In the genomic region with DNA sequence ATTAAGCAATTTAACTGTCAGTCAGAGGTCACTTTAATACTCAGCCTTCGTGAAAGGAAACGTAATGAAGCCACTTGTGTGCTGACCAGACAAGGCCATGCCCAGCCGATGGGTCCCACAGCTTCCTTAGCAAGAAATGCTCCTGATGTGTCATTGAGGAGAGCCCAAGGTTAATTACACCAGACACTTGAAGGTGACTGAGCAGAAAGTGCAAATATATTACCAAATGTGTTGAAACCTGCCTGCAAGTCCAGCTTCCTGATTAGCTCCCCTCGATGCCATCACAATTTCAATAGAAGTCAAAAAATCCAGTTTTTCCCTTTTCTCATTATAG, we compare ENCODE assay signal across 14 cellular contexts.
A peak's percentile ranks its signal among the peaks of the same experiment; 100 is the strongest.
DNase-seq lines count a peak whose midpoint lies in the region; ATAC-seq, FAIRE-seq and TF ChIP-seq lines count a peak whose summit lies in the region.
"Had no signal": no experiment of that assay in that cellular context is flagged by ENCODE, and none has a peak within 500 bp of the region (broad histone marks: within the 10 kb centered on the region; RNA-seq: fewer than 3 reads in every experiment).

No MANE protein-coding gene starts in this region.

- in situ Hi-C loops in GM13976 (cut with MboI; ENCODE audit: low sequenced_read_pairs, unreplicated experiment): no loop called here

- H3K36me3 ChIP-seq in bronchial epithelial cell (ENCODE audit: control insufficient read depth, insufficient read depth, low read length) (no peaks in the 10 kb centered on the region), mucosa of rectum (ENCODE audit: control insufficient read depth in 2 of 2, insufficient read depth in 2 of 2, low read length in 2 of 2) (no peaks in the 10 kb centered on the region), thoracic aorta (no peaks in the 10 kb centered on the region)

- no peak overlapping the region for H3K27ac Mint-ChIP-seq in activated T-helper 1 cell treated with anti-CD3 and anti-CD28 coated beads, Interleukin-12 subunit alpha, Interleukin-12 subunit beta, Interleukin-2, Interleukin-4 antibody, amounts not matched to agents 30 ng/mL and 10 ng/mL and 1 ng/mL, durations not matched to agents 14 hours and 24 hours and 36 hours
- H3K27ac Mint-ChIP-seq: activated B cell treated with CpG ODN at 0.5 μM for 24 hours; stimulated activated naive CD8-positive, alpha-beta T cell treated with anti-CD3 and anti-CD28 coated beads, Interleukin-15, amount 100 ng/mL, for 72 hours had no signal

- no peaks in the 10 kb centered on the region for H3K9me3 Mint-ChIP-seq in activated T-helper 1 cell treated with anti-CD3 and anti-CD28 coated beads, Interleukin-12 subunit alpha, Interleukin-12 subunit beta, Interleukin-2, Interleukin-4 antibody, amounts not matched to agents 30 ng/mL and 10 ng/mL and 1 ng/mL, durations not matched to agents 14 hours and 24 hours and 36 hours
- H3K9me3 Mint-ChIP-seq: activated B cell treated with CpG ODN at 0.5 μM for 24 hours had no signal

- H3K9me3 ChIP-seq in mucosa of rectum (ENCODE audit: control insufficient read depth in 2 of 2, low read length in 2 of 2) (no peaks in the 10 kb centered on the region), thoracic aorta (no peaks in the 10 kb centered on the region)

- no peak overlapping the region for H3K9ac ChIP-seq in mucosa of rectum (ENCODE audit: low read depth in 1 of 2, low read length in 2 of 2)

- H3K4me3 Mint-ChIP-seq in activated T-helper 1 cell treated with anti-CD3 and anti-CD28 coated beads, Interleukin-12 subunit alpha, Interleukin-12 subunit beta, Interleukin-2, Interleukin-4 antibody, amounts not matched to agents 30 ng/mL and 10 ng/mL and 1 ng/mL, durations not matched to agents 14 hours and 24 hours and 36 hours: no peak overlapping the region
- H3K4me3 Mint-ChIP-seq: activated B cell treated with CpG ODN at 0.5 μM for 24 hours; stimulated activated naive CD8-positive, alpha-beta T cell treated with anti-CD3 and anti-CD28 coated beads, Interleukin-15, amount 100 ng/mL, for 72 hours had no signal

- DNase-seq in NOMO-1 (lab: John Stamatoyannopoulos, UW; ENCODE audit: unreplicated experiment in 2 of 2) (peak; percentile 26 to 72), bronchial epithelial cell (ENCODE audit: low read depth) (peak; percentile 14), thoracic aorta (ENCODE audit: low spot score) (no peak), GM13976 (ENCODE audit: low spot score) (no peak)
- no peak for DNase-seq in activated T-helper 1 cell treated with anti-CD3 and anti-CD28 coated beads, Interleukin-12 subunit alpha, Interleukin-12 subunit beta, Interleukin-2, Interleukin-4 antibody, amounts not matched to agents 30 ng/mL and 10 ng/mL and 1 ng/mL, durations not matched to agents 14 hours and 24 hours and 36 hours (ENCODE audit: low spot score)
- no peak for DNase-seq in stimulated activated CD8-positive, alpha-beta memory T cell treated with anti-CD3 and anti-CD28 coated beads, Interleukin-4, amount 100 ng/mL, for 48 hours
- DNase-seq: activated B cell treated with CpG ODN at 0.5 μM for 24 hours; activated CD8-positive, alpha-beta memory T cell treated with anti-CD3 and anti-CD28 coated beads, Interleukin-2, amount 50 U/mL, for 4 hours; KBM-7; NCI-H1694; NCI-H526; stimulated activated naive CD8-positive, alpha-beta T cell treated with anti-CD3 and anti-CD28 coated beads, Interleukin-15, amount 100 ng/mL, for 72 hours had no signal

- peak overlapping the region; percentile 57 to 59 for H3K27ac ChIP-seq in mucosa of rectum (ENCODE audit: low read depth in 2 of 2, low read length in 2 of 2)
- peak overlapping the region in 1 of 2 donors; percentile 34 for H3K27ac ChIP-seq in thoracic aorta

- ATAC-seq in thoracic aorta (ENCODE audit: insufficient number of reproducible peaks, low FRiP score, low read depth) (no peak), HG02642 (IDR thresholded peaks at IDR 0.05; ENCODE audit: poor library complexity, unreplicated experiment) (no peak)
- ATAC-seq: stimulated activated naive CD8-positive, alpha-beta T cell treated with anti-CD3 and anti-CD28 coated beads, Interleukin-15, amount 100 ng/mL, for 72 hours had no signal

- intact Hi-C loops in activated T-helper 1 cell treated with anti-CD3 and anti-CD28 coated beads, Interleukin-12 subunit alpha, Interleukin-12 subunit beta, Interleukin-2, Interleukin-4 antibody, amounts not matched to agents 30 ng/mL and 10 ng/mL and 1 ng/mL, durations not matched to agents 14 hours and 24 hours and 36 hours (cut with micrococcal nuclease): no loop called here

- peaks cover 24% of the 10 kb centered on the region for H3K4me1 Mint-ChIP-seq in activated T-helper 1 cell treated with anti-CD3 and anti-CD28 coated beads, Interleukin-12 subunit alpha, Interleukin-12 subunit beta, Interleukin-2, Interleukin-4 antibody, amounts not matched to agents 30 ng/mL and 10 ng/mL and 1 ng/mL, durations not matched to agents 14 hours and 24 hours and 36 hours (ENCODE audit: low read depth)
- H3K4me1 Mint-ChIP-seq: activated B cell treated with CpG ODN at 0.5 μM for 24 hours had no signal

- H3K27me3 Mint-ChIP-seq in activated T-helper 1 cell treated with anti-CD3 and anti-CD28 coated beads, Interleukin-12 subunit alpha, Interleukin-12 subunit beta, Interleukin-2, Interleukin-4 antibody, amounts not matched to agents 30 ng/mL and 10 ng/mL and 1 ng/mL, durations not matched to agents 14 hours and 24 hours and 36 hours (ENCODE audit: insufficient read depth): peaks cover 30% of the 10 kb centered on the region
- H3K27me3 Mint-ChIP-seq: activated B cell treated with CpG ODN at 0.5 μM for 24 hours; stimulated activated naive CD8-positive, alpha-beta T cell treated with anti-CD3 and anti-CD28 coated beads, Interleukin-15, amount 100 ng/mL, for 72 hours had no signal

- H3K36me3 Mint-ChIP-seq in activated T-helper 1 cell treated with anti-CD3 and anti-CD28 coated beads, Interleukin-12 subunit alpha, Interleukin-12 subunit beta, Interleukin-2, Interleukin-4 antibody, amounts not matched to agents 30 ng/mL and 10 ng/mL and 1 ng/mL, durations not matched to agents 14 hours and 24 hours and 36 hours (ENCODE audit: low read depth): peaks cover 1% of the 10 kb centered on the region

- H3K4me3 ChIP-seq in bronchial epithelial cell (ENCODE audit: low read depth, low read length) (no peak overlapping the region), mucosa of rectum (ENCODE audit: low read length in 2 of 2) (no peak overlapping the region), thoracic aorta (peak overlapping the region; percentile 23)

- TF ChIP-seq CTCF in bronchial epithelial cell (IDR thresholded peaks at IDR 0.05; ENCODE audit: insufficient read depth, low read length, severe bottlenecking) (no peak), thoracic aorta (IDR thresholded peaks at IDR 0.05) (no peak), GM13976 (IDR thresholded peaks at IDR 0.05; ENCODE audit: borderline replicate concordance, control extremely low read depth, extremely low read depth, insufficient read depth, missing control alignments) (no peak)

- H3K27me3 ChIP-seq in bronchial epithelial cell (ENCODE audit: control insufficient read depth, insufficient read depth, low read length): no peaks in the 10 kb centered on the region
- no peaks in the 10 kb centered on the region for H3K27me3 ChIP-seq in mucosa of rectum (ENCODE audit: control insufficient read depth in 2 of 2, insufficient read depth in 2 of 2, low read length in 2 of 2)
- no peaks in the 10 kb centered on the region for H3K27me3 ChIP-seq in thoracic aorta (replicated peaks; ENCODE audit: insufficient read depth)

- peaks cover 0 to 8% of the 10 kb centered on the region in 2 donors for H3K4me1 ChIP-seq in mucosa of rectum (ENCODE audit: control insufficient read depth in 2 of 2, insufficient read depth in 2 of 2, low read length in 2 of 2)
- H3K4me1 ChIP-seq in thoracic aorta (ENCODE audit: control insufficient read depth in 1 of 2, low read depth in 2 of 2): peaks cover 4 to 38% of the 10 kb centered on the region in 2 donors

- FAIRE-seq in bronchial epithelial cell (lab: Jason Lieb, UNC): no peak

Comparison
In these comparisons a context has a peak if more than half of its experiments do, and no peak if none do; other contexts are left out.
1. DNase-seq: peak in NOMO-1 (2 of 2) and bronchial epithelial cell (single experiment); none in thoracic aorta (single experiment), activated T-helper 1 cell treated with anti-CD3 and anti-CD28 coated beads, Interleukin-12 subunit alpha, Interleukin-12 subunit beta, Interleukin-2, Interleukin-4 antibody, amounts not matched to agents 30 ng/mL and 10 ng/mL and 1 ng/mL, durations not matched to agents 14 hours and 24 hours and 36 hours (single experiment), stimulated activated CD8-positive, alpha-beta memory T cell treated with anti-CD3 and anti-CD28 coated beads, Interleukin-4, amount 100 ng/mL, for 48 hours (single experiment) and GM13976 (single experiment).